Comparison of ENCODE assay signal across 1 cellular context in the genomic region with DNA sequence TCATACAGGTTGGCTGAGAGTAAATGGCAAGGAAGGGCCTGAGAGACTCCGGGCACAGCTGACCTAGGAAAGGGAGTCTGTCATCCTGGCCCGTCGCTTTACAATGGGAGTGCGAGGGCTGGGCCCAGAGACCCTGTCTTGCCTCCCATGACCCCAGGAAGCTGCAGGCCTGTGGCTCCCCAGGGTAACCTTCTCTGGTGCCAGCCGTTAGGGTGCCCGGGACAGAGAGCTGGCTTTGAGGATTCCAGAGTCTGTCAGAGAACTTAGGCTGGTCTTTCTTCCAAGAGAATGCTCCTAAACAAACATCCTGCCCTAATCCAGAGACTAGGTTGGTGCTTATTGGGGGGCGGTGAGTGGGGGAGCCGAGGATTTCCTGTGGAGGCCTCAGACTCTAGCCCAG.
TF ChIP-seq lines count a peak whose summit lies in the region.

No MANE protein-coding gene starts in this region.

TF ChIP-seq in endothelial cell of umbilical vein, 7 proteins besides CTCF, POLR2A, EP300 and RAD21:
- TF ChIP-seq GATA2 (IDR thresholded peaks at IDR 0.05; ENCODE audit: insufficient read depth, insufficient read length, low read depth, low read length) (no peak), JUN (IDR thresholded peaks at IDR 0.05; ENCODE audit: borderline replicate concordance, insufficient read depth, insufficient read length, low read depth) (no peak), FOS (IDR thresholded peaks at IDR 0.05; ENCODE audit: borderline replicate concordance, insufficient read depth, low read length) (no peak), EZH2 (IDR thresholded peaks at IDR 0.05; ENCODE audit: borderline replicate concordance, low read depth, low read length, severe bottlenecking) (no peak), MYC (IDR thresholded peaks at IDR 0.05; ENCODE audit: low read depth, low read length) (no peak), POLR2AphosphoS5 (IDR thresholded peaks at IDR 0.05; ENCODE audit: insufficient read depth, low read depth, low read length) (no peak)
- TF ChIP-seq, protein P1, sequence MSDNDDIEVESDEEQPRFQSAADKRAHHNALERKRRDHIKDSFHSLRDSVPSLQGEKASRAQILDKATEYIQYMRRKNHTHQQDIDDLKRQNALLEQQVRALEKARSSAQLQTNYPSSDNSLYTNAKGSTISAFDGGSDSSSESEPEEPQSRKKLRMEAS (IDR thresholded peaks at IDR 0.05; ENCODE audit: insufficient read depth, insufficient read length): no peak
